ENCODE assay signal across 25 cellular contexts in the genomic region with DNA sequence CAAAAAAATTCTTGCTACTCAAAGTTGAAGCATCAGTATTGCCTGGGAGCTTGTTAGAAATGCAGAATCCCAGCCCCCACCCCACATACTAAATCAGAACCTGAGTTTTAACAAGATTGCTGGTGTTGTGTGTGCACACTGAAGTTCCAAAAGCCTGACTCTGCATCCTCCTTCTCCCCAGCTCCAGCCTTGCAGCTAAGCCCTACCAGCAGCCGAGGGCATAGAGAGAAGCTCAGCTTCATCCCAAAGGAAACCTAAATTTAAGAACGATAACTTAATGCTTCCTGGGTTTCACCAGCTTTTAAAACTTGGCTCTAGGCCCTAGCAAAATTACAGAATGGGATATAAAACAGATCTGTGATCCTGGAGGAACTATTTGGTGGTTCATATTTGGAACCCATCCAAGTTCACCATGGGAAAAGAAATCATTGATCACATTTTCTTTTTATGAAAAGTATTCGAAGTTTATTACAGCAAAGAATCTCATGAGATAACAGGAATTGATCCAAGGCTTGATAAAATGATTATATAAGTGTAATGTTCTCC. TPM values are rescaled to one million over a fixed set of nuclear protein-coding genes. Genes with fewer than 3 reads are reported as not detected.
"Had no signal": no experiment of that assay in that cellular context is flagged by ENCODE, and none has a peak within 500 bp of the region (broad histone marks: within the 10 kb centered on the region; RNA-seq: fewer than 3 reads in every experiment).

No MANE protein-coding gene starts in this region.

- DNase-seq: activated CD4-positive, alpha-beta memory T cell treated with anti-CD3 and anti-CD28 coated beads, Interleukin-2, amount 10 ng/mL, durations not matched to agents 7 days and 5 days; activated CD4-positive, alpha-beta T cell treated with anti-CD3 and anti-CD28 coated beads for 36 hours; activated CD4-positive, alpha-beta T cell treated with anti-CD3 and anti-CD28 coated beads, Interleukin-2, amount 50 U/mL, for 1 hour; activated CD4-positive, CD25-positive, alpha-beta regulatory T cell; activated gamma-delta T cell treated with Interleukin-2 at 50 U/mL for 16 hours; activated naive CD4-positive, alpha-beta T cell treated with anti-CD3 and anti-CD28 coated beads, Interleukin-2, amount 10 ng/mL, durations not matched to agents 7 days and 5 days; activated naive CD8-positive, alpha-beta T cell treated with anti-CD3 and anti-CD28 coated beads for 36 hours; activated T-cell treated with anti-CD3 and anti-CD28 coated beads for 4 hours; activated T-cell treated with anti-CD3 and anti-CD28 coated beads, Interleukin-2, amount 50 U/mL, for 48 hours; anterior cingulate cortex; Karpas-422; NCI-H1105 treated with DMSO at 0.1 percent for 48 hours; NCI-H1436 treated with DMSO at 0.1 percent for 48 hours; NCI-H187; NCI-H2081; NCI-H510A treated with DMSO at 0.1 percent for 48 hours; NCI-H69; PC-3; SHP77 treated with DMSO at 0.1 percent for 48 hours; T-helper 1 cell had no signal

- ATAC-seq: activated CD4-positive, alpha-beta T cell treated with anti-CD3 and anti-CD28 coated beads for 36 hours; PC-3 had no signal

- H3K27ac ChIP-seq: VCaP had no signal

RNA-seq across cellular contexts. Expression of a gene that starts 11.1 kb away (rescaled TPM):
- total RNA-seq: activated CD4-positive, alpha-beta memory T cell treated with anti-CD3 and anti-CD28 coated beads, Interleukin-2, amount 10 ng/mL, durations not matched to agents 7 days and 5 days; activated CD4-positive, alpha-beta T cell treated with anti-CD3 and anti-CD28 coated beads for 36 hours; activated CD8-positive, alpha-beta memory T cell treated with anti-CD3 and anti-CD28 coated beads for 36 hours; activated naive CD8-positive, alpha-beta T cell treated with anti-CD3 and anti-CD28 coated beads for 36 hours; activated T-helper 2 cell treated with anti-CD3 and anti-CD28 coated beads, Interferon-gamma antibody, Interleukin-2, Interleukin-4, amounts not matched to agents 10 μg/mL and 5 μg/mL and 100 μg/mL, durations not matched to agents 14 hours and 24 hours and 36 hours; PC-3; T-helper 2 cell treated with Interferon-gamma antibody and Interleukin-4, amounts not matched to agents 100 ng/mL and 5 ng/mL, for 36 hours had no signal

RNA-seq across cellular contexts. Expression of a gene that starts 49.2 kb away (rescaled TPM):
- total RNA-seq: activated CD4-positive, alpha-beta memory T cell treated with anti-CD3 and anti-CD28 coated beads, Interleukin-2, amount 10 ng/mL, durations not matched to agents 7 days and 5 days; activated CD4-positive, alpha-beta T cell treated with anti-CD3 and anti-CD28 coated beads for 36 hours; activated CD8-positive, alpha-beta memory T cell treated with anti-CD3 and anti-CD28 coated beads for 36 hours; activated naive CD8-positive, alpha-beta T cell treated with anti-CD3 and anti-CD28 coated beads for 36 hours; activated T-helper 2 cell treated with anti-CD3 and anti-CD28 coated beads, Interferon-gamma antibody, Interleukin-2, Interleukin-4, amounts not matched to agents 10 μg/mL and 5 μg/mL and 100 μg/mL, durations not matched to agents 14 hours and 24 hours and 36 hours; PC-3; SK-MEL-5; T-helper 2 cell treated with Interferon-gamma antibody and Interleukin-4, amounts not matched to agents 100 ng/mL and 5 ng/mL, for 36 hours had no signal
